ENCODE assay signal across 23 cellular contexts in genomic region chr2:215951558-215951957, GRCh38.
"Had no signal": no experiment of that assay in that cellular context is flagged by ENCODE, and none has a peak within 500 bp of the region (broad histone marks: within the 10 kb centered on the region; RNA-seq: fewer than 3 reads in every experiment).

No MANE protein-coding gene starts in this region.

- DNase-seq: Karpas-422, KG1, MG63, NCI-H1092, NCI-H1105 treated with DMSO at 0.1 percent for 48 hours, NCI-H1417 treated with DMSO at 0.1 percent for 48 hours, NCI-H146, NCI-H1694 treated with DMSO at 0.1 percent for 48 hours, NCI-H1930, NCI-H2081, NCI-H2107, NCI-H2227 treated with DMSO at 0.1 percent for 48 hours, NCI-H524, NCI-H69, NCI-H774, Right ventricle myocardium superior, RPMI8226, SIG-M5 had no signal

- H3K27ac ChIP-seq: HL-60, SJSA1, SK-N-MC had no signal

- H3K27me3 ChIP-seq: MG63, SJSA1 had no signal

- H3K4me3 ChIP-seq: MG63, SJSA1, SK-N-MC had no signal

- H3K4me1 ChIP-seq: SJSA1 had no signal

- H3K9me3 ChIP-seq: MG63, SJSA1 had no signal

- H3K36me3 ChIP-seq: MG63, SJSA1 had no signal

- FAIRE-seq: HTR-8/SVneo, RCC 7860 had no signal
